Comparison of ENCODE assay signal across 8 cellular contexts in genomic region chr1:28737245-28738137, GRCh38. TPM values are rescaled to one million over a fixed set of nuclear protein-coding genes. Genes with fewer than 3 reads are reported as not detected.
DNase-seq lines count a peak whose midpoint lies in the region; ATAC-seq and TF ChIP-seq lines count a peak whose summit lies in the region.

No MANE protein-coding gene starts in this region.

- TF ChIP-seq CTCF in foreskin fibroblast (IDR thresholded peaks at IDR 0.05; ENCODE audit: low read depth, low read length) = no peak
- TF ChIP-seq CTCF in omental fat pad (IDR thresholded peaks at IDR 0.05) = no peak

- H3K27ac ChIP-seq in thymus (ENCODE audit: low read depth) = peak overlapping the region; percentile 98

- ATAC-seq in GM18517 (IDR thresholded peaks at IDR 0.05; ENCODE audit: unreplicated experiment) (peak; percentile 19), HG03521 (IDR thresholded peaks at IDR 0.05; ENCODE audit: unreplicated experiment) (peak; percentile 6), omental fat pad (ENCODE audit: low FRiP score) (no peak)

- no peaks in the 10 kb centered on the region for H3K27me3 ChIP-seq in thymus (ENCODE audit: control insufficient read depth, insufficient read depth)

- under 1% methylated on average over 62 of the region's 62 CpGs for WGBS in thymus

- H3K9me3 ChIP-seq in thymus (ENCODE audit: control insufficient read depth) = no peaks in the 10 kb centered on the region

- H3K4me3 ChIP-seq in foreskin fibroblast (ENCODE audit: low read depth in 1 of 2, low read length in 2 of 2) (peak overlapping the region; percentile 80 to 86), thymus (ENCODE audit: low read length) (peak overlapping the region; percentile 99)

- peaks cover 22% of the 10 kb centered on the region for H3K36me3 ChIP-seq in thymus (ENCODE audit: control insufficient read depth, insufficient read depth)

- H3K4me1 ChIP-seq in thymus (ENCODE audit: control insufficient read depth, insufficient read depth, low read length) = peaks cover 12% of the 10 kb centered on the region

- peak; percentile 49 for DNase-seq in ACHN
- DNase-seq in OCI-M1 (lab: John Stamatoyannopoulos, UW) = peak; percentile 75
- peak; percentile 45 for DNase-seq in activated T-helper 9 cell treated with anti-CD3 and anti-CD28 coated beads, Interleukin-2, amount 50 U/mL, for 16 hours (ENCODE audit: low read depth)
- peak in 1 of 2 donors; percentile 54 for DNase-seq in foreskin fibroblast
- DNase-seq in omental fat pad (ENCODE audit: low spot score) = peak; percentile 24

- in situ Hi-C loops in ACHN (cut with HindIII; ENCODE audit: low pct_ligation_motif_present, low pct_unique_long_range_greater_than_20kb, low sequenced_read_pairs) = no loop called here

RNA-seq across cellular contexts. Expression of gene YTHDF2, which starts 0.8 kb away (rescaled TPM):
- total RNA-seq in omental fat pad = 10 to 100 TPM; 43.8 to 88.4 (median 56.4) TPM
- 72.6 TPM for polyA plus RNA-seq in thymus
